In genomic region chr15:40285151-40285898, GRCh38 we compare ENCODE assay signal across 16 cellular contexts. TPM values are rescaled to one million over a fixed set of nuclear protein-coding genes. Genes with fewer than 3 reads are reported as not detected.
DNase-seq lines count a peak whose midpoint lies in the region; ATAC-seq and TF ChIP-seq lines count a peak whose summit lies in the region.
"Had no signal": no experiment of that assay in that cellular context is flagged by ENCODE, and none has a peak within 500 bp of the region (broad histone marks: within the 10 kb centered on the region; RNA-seq: fewer than 3 reads in every experiment).

No MANE protein-coding gene starts in this region.

- peak overlapping the region; percentile 4 for H3K4me3 Mint-ChIP-seq in activated naive CD4-positive, alpha-beta T cell treated with anti-CD3 and anti-CD28 coated beads, Interleukin-2, amount 50 U/mL, for 24 hours
- H3K4me3 Mint-ChIP-seq: natural killer cell had no signal

- H3K4me1 ChIP-seq in adipocyte (ENCODE audit: control insufficient read depth, insufficient read depth, low read length), result peaks cover 15% of the 10 kb centered on the region
- H3K4me1 ChIP-seq in foreskin keratinocyte, result no peaks in the 10 kb centered on the region
- peaks cover 60% of the 10 kb centered on the region for H3K4me1 ChIP-seq in stomach smooth muscle (ENCODE audit: control insufficient read depth, insufficient read depth, low read length)

- peaks cover 5% of the 10 kb centered on the region for H3K27me3 Mint-ChIP-seq in activated naive CD4-positive, alpha-beta T cell treated with anti-CD3 and anti-CD28 coated beads, Interleukin-2, amount 50 U/mL, for 24 hours

- H3K9me3 ChIP-seq in adipocyte (ENCODE audit: control insufficient read depth, low read length) (no peaks in the 10 kb centered on the region), stomach smooth muscle (ENCODE audit: control insufficient read depth in 2 of 2, low read length in 2 of 2) (no peaks in the 10 kb centered on the region)
- H3K9me3 ChIP-seq: transverse colon had no signal

- ATAC-seq in foreskin keratinocyte (peak; percentile 20), GM18867 (IDR thresholded peaks at IDR 0.05; ENCODE audit: unreplicated experiment) (no peak), HG03571 (IDR thresholded peaks at IDR 0.05; ENCODE audit: unreplicated experiment) (no peak)
- ATAC-seq: natural killer cell had no signal

- H3K4me3 ChIP-seq in adipocyte (ENCODE audit: low read length) (no peak overlapping the region), stomach smooth muscle (ENCODE audit: low read length in 2 of 2) (no peak overlapping the region)
- H3K4me3 ChIP-seq: transverse colon had no signal

- peaks cover 32% of the 10 kb centered on the region for H3K27me3 ChIP-seq in adipocyte (replicated peaks; ENCODE audit: control insufficient read depth, insufficient read depth, low read length)
- peaks cover 55% of the 10 kb centered on the region for H3K27me3 ChIP-seq in foreskin keratinocyte
- H3K27me3 ChIP-seq in stomach smooth muscle (ENCODE audit: control insufficient read depth in 1 of 2, insufficient read depth in 2 of 2, low read length in 2 of 2), result peaks cover 10 to 31% of the 10 kb centered on the region in 2 donors

- no peak for TF ChIP-seq CTCF in foreskin keratinocyte (conservative IDR thresholded peaks at IDR 0.05)

- H3K27ac ChIP-seq in foreskin keratinocyte (no peak overlapping the region), stomach smooth muscle (ENCODE audit: low read length) (peak overlapping the region; percentile 62)
- H3K27ac ChIP-seq: transverse colon had no signal

- H3K9ac ChIP-seq in adipocyte (ENCODE audit: low read length) (no peak overlapping the region), stomach smooth muscle (ENCODE audit: low read length in 2 of 2) (peak overlapping the region in 1 of 2 donors; percentile 21)

- H3K27ac Mint-ChIP-seq in activated naive CD4-positive, alpha-beta T cell treated with anti-CD3 and anti-CD28 coated beads, Interleukin-2, amount 50 U/mL, for 24 hours, result no peak overlapping the region

- peaks cover 3% of the 10 kb centered on the region for H3K4me1 Mint-ChIP-seq in activated naive CD4-positive, alpha-beta T cell treated with anti-CD3 and anti-CD28 coated beads, Interleukin-2, amount 50 U/mL, for 24 hours

- H3K36me3 ChIP-seq in adipocyte (ENCODE audit: control insufficient read depth, insufficient read depth, low read length, severe bottlenecking) (no peaks in the 10 kb centered on the region), stomach smooth muscle (ENCODE audit: control insufficient read depth in 2 of 2, insufficient read depth in 2 of 2, low read length in 2 of 2) (no peaks in the 10 kb centered on the region)
- H3K36me3 ChIP-seq: transverse colon had no signal

- peaks cover 4% of the 10 kb centered on the region for H3K36me3 Mint-ChIP-seq in activated naive CD4-positive, alpha-beta T cell treated with anti-CD3 and anti-CD28 coated beads, Interleukin-2, amount 50 U/mL, for 24 hours
- H3K36me3 Mint-ChIP-seq: natural killer cell had no signal

- no peak for DNase-seq in activated naive CD4-positive, alpha-beta T cell (lab: John Stamatoyannopoulos, UW)
- peak; percentile 63 for DNase-seq in adipocyte (ENCODE audit: low read depth)
- DNase-seq in foreskin keratinocyte, result peak in 1 of 2 donors; percentile 27
- DNase-seq in putamen (ENCODE audit: low spot score), result no peak
- DNase-seq: activated naive CD4-positive, alpha-beta T cell treated with anti-CD3 and anti-CD28 coated beads, Interleukin-2, amount 50 U/mL, for 16 hours; DMS79; HCEC 1CT; natural killer cell; stimulated activated CD4-positive, alpha-beta T cell treated with anti-CD3 and anti-CD28 coated beads, Interleukin-12 subunit alpha, Interleukin-12 subunit beta, amount 100 ng/mL, for 4 hours; transverse colon had no signal

- H3K9me3 Mint-ChIP-seq in activated naive CD4-positive, alpha-beta T cell treated with anti-CD3 and anti-CD28 coated beads, Interleukin-2, amount 50 U/mL, for 24 hours, result no peaks in the 10 kb centered on the region
- H3K9me3 Mint-ChIP-seq: natural killer cell had no signal

RNA-seq across cellular contexts. Expression of gene ANKRD63, which starts 2.5 kb away (rescaled TPM):
- not detected in 2 replicates for total RNA-seq in foreskin keratinocyte
- polyA plus RNA-seq in foreskin keratinocyte, result not detected in 2 replicates
- total RNA-seq: dermis microvascular lymphatic vessel endothelial cell, natural killer cell, transverse colon had no signal

RNA-seq across cellular contexts. Expression of gene PLCB2, which starts 22.4 kb away (rescaled TPM):
- total RNA-seq in foreskin keratinocyte, result 1.5 and 1.7 TPM in 2 replicates
- 1.6 and 2.2 TPM in 2 replicates for polyA plus RNA-seq in foreskin keratinocyte
- total RNA-seq: dermis microvascular lymphatic vessel endothelial cell had no signal

RNA-seq across cellular contexts. Expression of gene INAFM2, which starts 38.2 kb away (rescaled TPM):
- 15.0 and 17.8 TPM in 2 replicates for total RNA-seq in foreskin keratinocyte
- 16.2 and 19.1 TPM in 2 replicates for polyA plus RNA-seq in foreskin keratinocyte

RNA-seq across cellular contexts. Expression of gene PAK6, which starts 46.5 kb away (rescaled TPM):
- total RNA-seq in foreskin keratinocyte, result 14.1 and 15.6 TPM in 2 replicates
- 8.9 and 9.0 TPM in 2 replicates for polyA plus RNA-seq in foreskin keratinocyte
- total RNA-seq: dermis microvascular lymphatic vessel endothelial cell, glomerular endothelial cell had no signal

RNA-seq across cellular contexts. Expression of gene CCDC9B, which starts 55.4 kb away (rescaled TPM):
- total RNA-seq in foreskin keratinocyte, result 48.7 and 61.7 TPM in 2 replicates
- 21.3 and 25.0 TPM in 2 replicates for polyA plus RNA-seq in foreskin keratinocyte
